In the genomic region with DNA sequence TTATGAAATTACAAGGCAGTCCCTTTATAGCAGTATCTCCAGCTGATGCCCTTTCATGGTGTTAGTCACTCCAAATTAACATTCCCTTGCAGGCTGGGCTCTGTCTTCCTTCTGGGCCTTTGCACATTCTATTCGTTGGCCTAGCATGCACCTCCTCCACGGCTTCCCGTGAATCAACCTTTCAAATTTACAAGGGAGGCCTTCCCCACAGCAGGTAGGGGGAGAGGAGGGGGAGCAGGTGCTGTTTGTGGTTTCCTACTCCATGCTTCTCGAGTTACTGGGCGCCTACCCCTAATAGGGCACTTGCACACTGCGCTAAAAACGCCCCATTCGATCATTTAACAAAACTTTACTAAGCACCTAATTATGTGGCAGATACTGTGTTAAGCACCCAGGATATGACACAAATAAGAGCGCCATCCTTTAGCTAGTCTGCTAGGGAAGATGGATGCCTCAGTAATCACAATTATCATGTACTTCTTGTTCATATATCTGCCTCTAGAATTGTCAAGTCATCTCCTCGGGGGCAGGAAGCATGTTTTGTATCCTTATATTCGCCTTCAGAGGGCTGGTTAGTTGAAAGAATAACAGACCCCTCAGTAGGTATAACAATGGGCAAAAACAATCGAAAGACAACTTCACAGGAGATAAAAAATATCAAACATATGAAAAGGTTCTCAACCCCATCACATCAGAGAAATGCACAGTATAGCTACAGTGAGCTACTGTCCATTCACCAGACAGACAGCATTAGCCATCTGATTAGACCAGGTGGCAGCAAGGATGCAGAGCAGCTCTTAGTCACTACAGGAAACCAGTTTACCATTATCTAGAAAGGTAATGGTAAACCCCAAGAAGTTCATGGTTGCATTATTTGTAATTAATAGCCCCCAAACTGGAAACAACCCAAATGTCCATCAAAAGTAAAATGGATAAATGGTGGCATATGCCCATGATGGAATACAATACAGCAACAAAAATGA, we compare ENCODE assay signal across 8 cellular contexts. TPM values are rescaled to one million over a fixed set of nuclear protein-coding genes. Genes with fewer than 3 reads are reported as not detected.
A peak's percentile ranks its signal among the peaks of the same experiment; 100 is the strongest.
DNase-seq lines count a peak whose midpoint lies in the region; ATAC-seq and TF ChIP-seq lines count a peak whose summit lies in the region.

No MANE protein-coding gene starts in this region.

- 0 out of 2 replicates have a peak overlapping the region, but pooled peaks have one; percentile 7 for H2AK5ac ChIP-seq in IMR-90 (ENCODE audit: low read depth, low read length)

- H3K9me1 ChIP-seq in IMR-90 (ENCODE audit: insufficient read depth, low read length) = peaks cover 11% of the 10 kb centered on the region

- peak; percentile 14 for DNase-seq in AG08395 (ENCODE audit: low spot score)
- peak; percentile 36 for DNase-seq in IMR-90
- DNase-seq in activated CD4-positive, alpha-beta T cell treated with anti-CD3 and anti-CD28 coated beads for 48 hours = peak; percentile 68
- no peak for DNase-seq in epithelial cell of prostate (ENCODE audit: low read depth, low spot score)
- DNase-seq in stimulated activated CD4-positive, alpha-beta T cell treated with anti-CD3 and anti-CD28 coated beads, Interleukin-12 subunit alpha, Interleukin-12 subunit beta, amount 100 ng/mL, for 24 hours (ENCODE audit: low read depth in 2 of 2) = peak; percentile 22 to 38
- no peak for DNase-seq in amniotic stem cell (lab: John Stamatoyannopoulos, UW)

- H3K4me3 ChIP-seq in IMR-90 (ENCODE audit: insufficient read depth, low read depth, low read length) = no peak overlapping the region

- no TSS peak for BruUV-seq in IMR-90 (replicated peaks; lab: Mats Ljungman, UMichigan)

- H2BK20ac ChIP-seq in IMR-90 (ENCODE audit: low read depth, low read length) = no peak overlapping the region

- no peak overlapping the region for H2AK9ac ChIP-seq in IMR-90 (replicated peaks; ENCODE audit: low read depth, low read length, poor library complexity)

- H3K79me1 ChIP-seq in IMR-90 (ENCODE audit: low read depth in 1 of 2, low read length in 2 of 2) = peaks cover 34 to 64% of the 10 kb centered on the region in 2 experiments

- intact Hi-C loops in IMR-90 (cut with micrococcal nuclease) = loop anchor here (5.0 kb wide), 1 partner anchor 268 kb away; no protein-coding TSS in a partner anchor

- peak overlapping the region; percentile 67 for H2BK5ac ChIP-seq in IMR-90 (ENCODE audit: low read depth, low read length, poor library complexity, severe bottlenecking)

- dilution Hi-C loops in IMR-90 (cut with HindIII; ENCODE audit: low sequenced_read_pairs, unreplicated experiment) = no loop called here

- CTCF ChIA-PET in IMR-90 (lab: Yijun Ruan, JAX) = interaction anchor here (1.0 kb wide), 1 partner anchor 11 kb away, joined by 3 read pairs; no protein-coding TSS in a partner anchor

- H3K14ac ChIP-seq in IMR-90 (replicated peaks; ENCODE audit: low read depth, low read length) = no peak overlapping the region; the same call in 1 of the 2 replicates

- ATAC-seq in IMR-90 (ENCODE audit: low read depth) (no peak), GM21360 (IDR thresholded peaks at IDR 0.05; ENCODE audit: unreplicated experiment) (no peak), HG02973 (IDR thresholded peaks at IDR 0.05; ENCODE audit: unreplicated experiment) (no peak)

- no peaks in the 10 kb centered on the region for H3K9me3 ChIP-seq in IMR-90 (ENCODE audit: control insufficient read depth, insufficient read depth, low read length)

- H3K27me3 ChIP-seq in IMR-90 (ENCODE audit: control insufficient read depth, insufficient read depth, low read length) = no peaks in the 10 kb centered on the region

- peak overlapping the region; percentile 6 for H2AFZ ChIP-seq in IMR-90 (replicated peaks; ENCODE audit: low read length, poor library complexity)

- no peak overlapping the region for H4K5ac ChIP-seq in IMR-90 (ENCODE audit: low read depth, low read length)

- peak overlapping the region; percentile 49; the same call in 1 of the 2 replicates for H3K23ac ChIP-seq in IMR-90 (ENCODE audit: low read depth, low read length)

- no peak overlapping the region for H2BK120ac ChIP-seq in IMR-90 (ENCODE audit: low read depth, low read length)

- no peak overlapping the region for H4K91ac ChIP-seq in IMR-90 (ENCODE audit: insufficient read depth, low read depth, low read length)

- POLR2A ChIA-PET in IMR-90 (lab: Charles Lee; ENCODE audit: unreplicated experiment) = no interaction called here

- peak overlapping the region; percentile 95 for H3K4me2 ChIP-seq in IMR-90 (ENCODE audit: low read depth, low read length)

- no peak overlapping the region; the same call in 1 of the 2 replicates for H3K27ac ChIP-seq in IMR-90 (ENCODE audit: insufficient read depth, low read length)
- peak overlapping the region; percentile 86 for H3K27ac ChIP-seq in epithelial cell of prostate

- no peak for TF ChIP-seq RAD21 in IMR-90 (IDR thresholded peaks at IDR 0.05; ENCODE audit: low read length)

- H3K4me1 ChIP-seq in IMR-90 (ENCODE audit: control insufficient read depth, insufficient read depth, low read length) = peaks cover 4% of the 10 kb centered on the region

- no CpG with 5 or more reads among the region's 12 CpGs for WGBS in IMR-90 (ENCODE audit: extremely low coverage in 2 of 2, insufficient read length in 1 of 2), 2 experiments

- no peak for TF ChIP-seq POLR2A in IMR-90 (IDR thresholded peaks at IDR 0.05; ENCODE audit: low read depth, low read length)

- H2BK15ac ChIP-seq in IMR-90 (ENCODE audit: low read depth, low read length) = no peak overlapping the region

- H4K8ac ChIP-seq in IMR-90 (ENCODE audit: low read depth in 2 of 2, low read length in 2 of 2) = peak overlapping the region in 1 of 2 experiments; percentile 91; a peak in 1 of 4 replicates

- TF ChIP-seq CTCF in IMR-90 (conservative IDR thresholded peaks at IDR 0.05; ENCODE audit: low read depth, low read length) = no peak

- H3K36me3 ChIP-seq in IMR-90 (ENCODE audit: control insufficient read depth, insufficient read depth, low read length) = peaks cover 3% of the 10 kb centered on the region

- in situ Hi-C loops in IMR-90 (cut with MboI; ENCODE audit: low sequenced_read_pairs) = no loop called here

- H4K20me1 ChIP-seq in IMR-90 (ENCODE audit: insufficient read depth, low read length) = peaks cover 42% of the 10 kb centered on the region

- no peak overlapping the region for H3K9ac ChIP-seq in IMR-90 (ENCODE audit: low read depth, low read length)

- no peak overlapping the region for H3K4ac ChIP-seq in IMR-90 (ENCODE audit: low read depth, low read length)

- H3K18ac ChIP-seq in IMR-90 (ENCODE audit: low read depth, low read length) = no peak overlapping the region

- no peak overlapping the region for H3K56ac ChIP-seq in IMR-90 (ENCODE audit: extremely low read depth, insufficient read depth, low read length)

TF ChIP-seq in IMR-90, 13 proteins besides CTCF, POLR2A, EP300 and RAD21:
- TF ChIP-seq, protein P1, sequence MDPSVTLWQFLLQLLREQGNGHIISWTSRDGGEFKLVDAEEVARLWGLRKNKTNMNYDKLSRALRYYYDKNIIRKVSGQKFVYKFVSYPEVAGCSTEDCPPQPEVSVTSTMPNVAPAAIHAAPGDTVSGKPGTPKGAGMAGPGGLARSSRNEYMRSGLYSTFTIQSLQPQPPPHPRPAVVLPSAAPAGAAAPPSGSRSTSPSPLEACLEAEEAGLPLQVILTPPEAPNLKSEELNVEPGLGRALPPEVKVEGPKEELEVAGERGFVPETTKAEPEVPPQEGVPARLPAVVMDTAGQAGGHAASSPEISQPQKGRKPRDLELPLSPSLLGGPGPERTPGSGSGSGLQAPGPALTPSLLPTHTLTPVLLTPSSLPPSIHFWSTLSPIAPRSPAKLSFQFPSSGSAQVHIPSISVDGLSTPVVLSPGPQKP (IDR thresholded peaks at IDR 0.05; ENCODE audit: borderline replicate concordance, low read depth, low read length) = no peak
- TF ChIP-seq RFX5 (IDR thresholded peaks at IDR 0.05; ENCODE audit: low read depth, low read length) (no peak), SMC3 (IDR thresholded peaks at IDR 0.05; ENCODE audit: low read depth, low read length) (no peak), CEBPB (IDR thresholded peaks at IDR 0.05; ENCODE audit: low read depth, low read length) (no peak), CHD1 (IDR thresholded peaks at IDR 0.05; ENCODE audit: low read depth, low read length) (no peak), NFE2L2 (IDR thresholded peaks at IDR 0.05; ENCODE audit: low read depth, low read length) (no peak), RCOR1 (IDR thresholded peaks at IDR 0.05; ENCODE audit: insufficient replicate concordance, low read length) (no peak), MAZ (IDR thresholded peaks at IDR 0.05; ENCODE audit: borderline replicate concordance, low read depth, low read length) (no peak)
- TF ChIP-seq, protein P2, sequence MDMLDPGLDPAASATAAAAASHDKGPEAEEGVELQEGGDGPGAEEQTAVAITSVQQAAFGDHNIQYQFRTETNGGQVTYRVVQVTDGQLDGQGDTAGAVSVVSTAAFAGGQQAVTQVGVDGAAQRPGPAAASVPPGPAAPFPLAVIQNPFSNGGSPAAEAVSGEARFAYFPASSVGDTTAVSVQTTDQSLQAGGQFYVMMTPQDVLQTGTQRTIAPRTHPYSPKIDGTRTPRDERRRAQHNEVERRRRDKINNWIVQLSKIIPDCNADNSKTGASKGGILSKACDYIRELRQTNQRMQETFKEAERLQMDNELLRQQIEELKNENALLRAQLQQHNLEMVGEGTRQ (IDR thresholded peaks at IDR 0.05; ENCODE audit: low read depth, low read length) = no peak
TF ChIP-seq in IMR-90: peak in this region for 0.

RNA-seq across cellular contexts. Expression of a gene that starts 1.7 kb away (rescaled TPM):
- 101 and 131 TPM in 2 replicates for total RNA-seq in IMR-90 (2012; rRNA removed)
- polyA plus RNA-seq in IMR-90 (2012; rRNA removed) = 70.9 and 72.2 TPM in 2 replicates
- 28.3 and 36.9 TPM in 2 replicates for polyA plus RNA-seq in IMR-90 (2012; cell fraction: cytosol; rRNA removed)
- polyA plus RNA-seq in IMR-90 (2012; cell fraction: nucleus; rRNA removed; ENCODE audit: low replicate concordance) = 83.2 and 150 TPM in 2 replicates

RNA-seq across cellular contexts. Expression of a gene that starts 42.1 kb away (rescaled TPM):
- under 0.01 TPM in 1 of 2 replicates, not detected in the other for total RNA-seq in IMR-90 (2012; rRNA removed)
- 0.03 and 0.09 TPM in 2 replicates for polyA plus RNA-seq in IMR-90 (2012; rRNA removed)
- 0.05 TPM in 1 of 2 replicates, not detected in the other for polyA plus RNA-seq in IMR-90 (2012; cell fraction: cytosol; rRNA removed)
- 0.03 and 0.11 TPM in 2 replicates for polyA plus RNA-seq in IMR-90 (2012; cell fraction: nucleus; rRNA removed; ENCODE audit: low replicate concordance)

RNA-seq across cellular contexts. Expression of a gene that starts 51.2 kb away (rescaled TPM):
- total RNA-seq in IMR-90 (2012; rRNA removed) = 24.7 and 25.3 TPM in 2 replicates
- 20.6 and 21.3 TPM in 2 replicates for polyA plus RNA-seq in IMR-90 (2012; rRNA removed)
- polyA plus RNA-seq in IMR-90 (2012; cell fraction: cytosol; rRNA removed) = 5.2 and 5.9 TPM in 2 replicates
- 17.5 and 18.6 TPM in 2 replicates for polyA plus RNA-seq in IMR-90 (2012; cell fraction: nucleus; rRNA removed; ENCODE audit: low replicate concordance)

Comparison
In these comparisons a context has a peak if more than half of its experiments do, and no peak if none do; other contexts are left out.
1. DNase-seq: peak in AG08395 (single experiment), IMR-90 (single experiment), activated CD4-positive, alpha-beta T cell treated with anti-CD3 and anti-CD28 coated beads for 48 hours (single experiment) and stimulated activated CD4-positive, alpha-beta T cell treated with anti-CD3 and anti-CD28 coated beads, Interleukin-12 subunit alpha, Interleukin-12 subunit beta, amount 100 ng/mL, for 24 hours (2 of 2); none in epithelial cell of prostate (single experiment) and amniotic stem cell (single experiment).